9 cellular contexts compared by ENCODE assay signal in genomic region chr14:52948836-52949235, GRCh38. TPM values are rescaled to one million over a fixed set of nuclear protein-coding genes. Genes with fewer than 3 reads are reported as not detected.
DNase-seq lines count a peak whose midpoint lies in the region; ATAC-seq and TF ChIP-seq lines count a peak whose summit lies in the region.
"Had no signal": no experiment of that assay in that cellular context is flagged by ENCODE, and none has a peak within 500 bp of the region (broad histone marks: within the 10 kb centered on the region; RNA-seq: fewer than 3 reads in every experiment).

No MANE protein-coding gene starts in this region.

- H3K9me1 ChIP-seq in IMR-90 (ENCODE audit: insufficient read depth, low read length), result peaks cover 6% of the 10 kb centered on the region

- peak overlapping the region; percentile 100; the same call in 1 of the 2 replicates for H3K9ac ChIP-seq in IMR-90 (ENCODE audit: low read depth, low read length)
- H3K9ac ChIP-seq in mesenchymal stem cell (ENCODE audit: low read length), result peak overlapping the region; percentile 94

- H2BK15ac ChIP-seq in IMR-90 (ENCODE audit: low read depth, low read length) (no peak overlapping the region), mesenchymal stem cell (ENCODE audit: low read depth, poor library complexity, severe bottlenecking) (no peak overlapping the region)

- no peaks in the 10 kb centered on the region for H3K9me3 Mint-ChIP-seq in activated naive CD8-positive, alpha-beta T cell treated with anti-CD3 and anti-CD28 coated beads for 36 hours

- peaks cover 24% of the 10 kb centered on the region for H3K4me1 Mint-ChIP-seq in activated naive CD8-positive, alpha-beta T cell treated with anti-CD3 and anti-CD28 coated beads for 36 hours

- no peak overlapping the region for H2BK12ac ChIP-seq in mesenchymal stem cell (ENCODE audit: low read length in 2 of 2)

- no TSS peak for BruUV-seq in IMR-90 (replicated peaks; lab: Mats Ljungman, UMichigan)

- no peak overlapping the region for H3K27ac Mint-ChIP-seq in activated naive CD8-positive, alpha-beta T cell treated with anti-CD3 and anti-CD28 coated beads for 36 hours

- TF ChIP-seq RAD21 in IMR-90 (IDR thresholded peaks at IDR 0.05; ENCODE audit: low read length), result no peak

- H2AK5ac ChIP-seq in IMR-90 (ENCODE audit: low read depth, low read length) (no peak overlapping the region), mesenchymal stem cell (ENCODE audit: low read length, severe bottlenecking) (no peak overlapping the region)

- H3K27me3 ChIP-seq in IMR-90 (ENCODE audit: control insufficient read depth, insufficient read depth, low read length) (no peaks in the 10 kb centered on the region), mesenchymal stem cell (ENCODE audit: control insufficient read depth in 1 of 2, insufficient read depth in 1 of 2, low read length in 2 of 2) (no peaks in the 10 kb centered on the region), tibial artery (no peaks in the 10 kb centered on the region)

- H3K4ac ChIP-seq in IMR-90 (ENCODE audit: low read depth, low read length) (no peak overlapping the region), mesenchymal stem cell (ENCODE audit: low read depth in 1 of 2, low read length in 2 of 2) (no peak overlapping the region)

- CTCF ChIA-PET in IMR-90 (lab: Yijun Ruan, JAX), result interaction anchor here (0.9 to 1.3 kb wide), 2 partner anchors 11 to 14 kb away, joined by 4 read pairs; no protein-coding TSS in a partner anchor

- no peak overlapping the region for H2BK120ac ChIP-seq in IMR-90 (ENCODE audit: low read depth, low read length)
- no peak overlapping the region for H2BK120ac ChIP-seq in mesenchymal stem cell (ENCODE audit: low read depth, low read length)

- H2BK20ac ChIP-seq in IMR-90 (ENCODE audit: low read depth, low read length), result no peak overlapping the region

- dilution Hi-C loops in IMR-90 (cut with HindIII; ENCODE audit: low sequenced_read_pairs, unreplicated experiment), result no loop called here

- DNase-seq in IMR-90 (no peak), coronary artery (ENCODE audit: low spot score) (no peak), mesenchymal stem cell (no peak), tibial artery (no peak), HuH-7.5 (ENCODE audit: low spot score) (no peak)
- no peak for DNase-seq in activated naive CD8-positive, alpha-beta T cell treated with anti-CD3 and anti-CD28 coated beads for 36 hours
- no peak for DNase-seq in stimulated activated CD4-positive, alpha-beta T cell treated with anti-CD3 and anti-CD28 coated beads, Interleukin-1b, Interleukin-23, amount 100 ng/mL, for 48 hours
- DNase-seq: central memory CD4-positive, alpha-beta T cell; NCI-H1092 treated with DMSO at 0.1 percent for 48 hours had no signal

- peak overlapping the region; percentile 20; the same call in 1 of the 2 replicates for H3K14ac ChIP-seq in IMR-90 (replicated peaks; ENCODE audit: low read depth, low read length)
- no peak overlapping the region for H3K14ac ChIP-seq in mesenchymal stem cell (ENCODE audit: low read length in 2 of 2)

- TF ChIP-seq CTCF in IMR-90 (conservative IDR thresholded peaks at IDR 0.05; ENCODE audit: low read depth, low read length) (no peak), coronary artery (IDR thresholded peaks at IDR 0.05) (no peak), tibial artery (IDR thresholded peaks at IDR 0.05) (no peak)

- H2AFZ ChIP-seq in IMR-90 (replicated peaks; ENCODE audit: low read length, poor library complexity), result no peak overlapping the region
- no peak overlapping the region for H2AFZ ChIP-seq in mesenchymal stem cell (ENCODE audit: low read depth, low read length)

- H3K4me3 Mint-ChIP-seq in activated naive CD8-positive, alpha-beta T cell treated with anti-CD3 and anti-CD28 coated beads for 36 hours, result no peak overlapping the region

- H4K8ac ChIP-seq in IMR-90 (ENCODE audit: low read depth in 2 of 2, low read length in 2 of 2), result no peak overlapping the region
- no peak overlapping the region for H4K8ac ChIP-seq in mesenchymal stem cell (ENCODE audit: low read length)

- TF ChIP-seq POLR2A in IMR-90 (IDR thresholded peaks at IDR 0.05; ENCODE audit: low read depth, low read length), result no peak

- H3K9me3 ChIP-seq in IMR-90 (ENCODE audit: control insufficient read depth, insufficient read depth, low read length), result no peaks in the 10 kb centered on the region
- no peaks in the 10 kb centered on the region for H3K9me3 ChIP-seq in mesenchymal stem cell (ENCODE audit: control insufficient read depth, low read length)
- no peaks in the 10 kb centered on the region for H3K9me3 ChIP-seq in tibial artery

- in situ Hi-C loops in IMR-90 (cut with MboI; ENCODE audit: low sequenced_read_pairs), result no loop called here

- H3K79me1 ChIP-seq in IMR-90 (ENCODE audit: low read depth in 1 of 2, low read length in 2 of 2) (peaks cover 5 to 31% of the 10 kb centered on the region in 2 experiments; a peak in 3 of 4 replicates), mesenchymal stem cell (replicated peaks; ENCODE audit: low read length, poor library complexity, severe bottlenecking) (no peaks in the 10 kb centered on the region)

- H4K5ac ChIP-seq in IMR-90 (ENCODE audit: low read depth, low read length), result no peak overlapping the region

- peaks cover 73% of the 10 kb centered on the region for H3K27me3 Mint-ChIP-seq in activated naive CD8-positive, alpha-beta T cell treated with anti-CD3 and anti-CD28 coated beads for 36 hours

- intact Hi-C loops in IMR-90 (cut with micrococcal nuclease) (loop anchor here (2.0 to 10.0 kb wide), 3 partner anchors 72 to 124 kb away; no protein-coding TSS in a partner anchor), tibial artery (cut with DNase I; ENCODE audit: low total_unique reads) (loop anchor here (5.0 to 10.0 kb wide), 2 partner anchors 42 to 64 kb away; no protein-coding TSS in a partner anchor)

- H3K4me2 ChIP-seq in IMR-90 (ENCODE audit: low read depth, low read length), result peak overlapping the region; percentile 98
- peak overlapping the region; percentile 86 for H3K4me2 ChIP-seq in mesenchymal stem cell (ENCODE audit: low read length, poor library complexity, severe bottlenecking)

- no peak overlapping the region for H4K91ac ChIP-seq in IMR-90 (ENCODE audit: insufficient read depth, low read depth, low read length)
- no peak overlapping the region for H4K91ac ChIP-seq in mesenchymal stem cell (ENCODE audit: low read length)

- peak overlapping the region; percentile 98 for H2BK5ac ChIP-seq in IMR-90 (ENCODE audit: low read depth, low read length, poor library complexity, severe bottlenecking)
- H2BK5ac ChIP-seq in mesenchymal stem cell (ENCODE audit: low read depth, low read length, poor library complexity, severe bottlenecking), result no peak overlapping the region

- H3K56ac ChIP-seq in IMR-90 (ENCODE audit: extremely low read depth, insufficient read depth, low read length), result peak overlapping the region; percentile 63

- H3K36me3 ChIP-seq in IMR-90 (ENCODE audit: control insufficient read depth, insufficient read depth, low read length) (peaks cover 22% of the 10 kb centered on the region), mesenchymal stem cell (ENCODE audit: control insufficient read depth in 1 of 2, insufficient read depth in 2 of 2, low read depth in 1 of 2, low read length in 2 of 2) (peaks cover 15 to 26% of the 10 kb centered on the region in 2 experiments), tibial artery (no peaks in the 10 kb centered on the region)

- H3K36me3 Mint-ChIP-seq in activated naive CD8-positive, alpha-beta T cell treated with anti-CD3 and anti-CD28 coated beads for 36 hours, result no peaks in the 10 kb centered on the region

- H3K23ac ChIP-seq in IMR-90 (ENCODE audit: low read depth, low read length) (peak overlapping the region; percentile 14; the same call in 1 of the 2 replicates), mesenchymal stem cell (ENCODE audit: low read length in 2 of 2) (no peak overlapping the region)

- H3K4me1 ChIP-seq in IMR-90 (ENCODE audit: control insufficient read depth, insufficient read depth, low read length) (peaks cover 7% of the 10 kb centered on the region), mesenchymal stem cell (ENCODE audit: control insufficient read depth, insufficient read depth, low read depth, low read length) (no peaks in the 10 kb centered on the region), tibial artery (peaks cover 0 to 75% (median 24%) of the 10 kb centered on the region in 4 donors)

- H3K4me3 ChIP-seq in IMR-90 (ENCODE audit: insufficient read depth, low read depth, low read length) (peak overlapping the region; percentile 99), coronary artery (peak overlapping the region; percentile 98), mesenchymal stem cell (ENCODE audit: insufficient read depth in 1 of 2, low read depth in 1 of 2, low read length in 2 of 2) (peak overlapping the region in 1 of 2 experiments; percentile 100), tibial artery (peak overlapping the region; percentile 85 to 90)

- H3K18ac ChIP-seq in IMR-90 (ENCODE audit: low read depth, low read length) (peak overlapping the region; percentile 30; the same call in 1 of the 2 replicates), mesenchymal stem cell (ENCODE audit: low read depth in 1 of 2, low read length in 2 of 2) (no peak overlapping the region)

- no peak overlapping the region for H2AK9ac ChIP-seq in IMR-90 (replicated peaks; ENCODE audit: low read depth, low read length, poor library complexity)

- POLR2A ChIA-PET in IMR-90 (lab: Charles Lee; ENCODE audit: unreplicated experiment), result interaction anchor here (0.6 to 1.2 kb wide), 5 partner anchors 64 to 1207 kb away, joined by 3 to 9 read pairs (median 3); no protein-coding TSS in a partner anchor

- H3K27ac ChIP-seq in IMR-90 (ENCODE audit: insufficient read depth, low read length) (no peak overlapping the region), coronary artery (peak overlapping the region; percentile 20 to 100), mesenchymal stem cell (ENCODE audit: low read length, poor library complexity, severe bottlenecking) (no peak overlapping the region), tibial artery (peak overlapping the region; percentile 98 to 99)

- no peak for ATAC-seq in IMR-90 (ENCODE audit: low read depth)

- H4K20me1 ChIP-seq in IMR-90 (ENCODE audit: insufficient read depth, low read length), result peaks cover 62% of the 10 kb centered on the region

TF ChIP-seq in IMR-90, 13 proteins besides CTCF, POLR2A, EP300 and RAD21:
- no peak for TF ChIP-seq RCOR1 (IDR thresholded peaks at IDR 0.05; ENCODE audit: insufficient replicate concordance, low read length)
- TF ChIP-seq MAZ (IDR thresholded peaks at IDR 0.05; ENCODE audit: borderline replicate concordance, low read depth, low read length), result no peak
- TF ChIP-seq FOS (IDR thresholded peaks at IDR 0.05; ENCODE audit: low read depth, low read length), result no peak
- no peak for TF ChIP-seq BHLHE40 (IDR thresholded peaks at IDR 0.05; ENCODE audit: low read depth, low read length)
- no peak for TF ChIP-seq MXI1 (IDR thresholded peaks at IDR 0.05; ENCODE audit: borderline replicate concordance, low read depth, low read length)

RNA-seq across cellular contexts. Expression of gene FERMT2, which starts 2.0 kb away (rescaled TPM):
- total RNA-seq in IMR-90 (2012; rRNA removed), result 217 and 229 TPM in 2 replicates
- polyA plus RNA-seq in IMR-90 (2012; rRNA removed), result 122 and 131 TPM in 2 replicates
- 36.4 and 49.9 TPM in 2 replicates for polyA plus RNA-seq in IMR-90 (2012; cell fraction: cytosol; rRNA removed)
- 27.9 and 176 TPM in 2 replicates for polyA plus RNA-seq in IMR-90 (2012; cell fraction: nucleus; rRNA removed; ENCODE audit: low replicate concordance)
- 137 TPM for polyA plus RNA-seq in mesenchymal stem cell (2013, experiment 1 of 2)
- polyA plus RNA-seq in mesenchymal stem cell (2013, experiment 2 of 2), result 137 TPM
- total RNA-seq in activated naive CD8-positive, alpha-beta T cell treated with anti-CD3 and anti-CD28 coated beads for 36 hours, result 1 to 10 TPM; 1.3 to 2.3 TPM

Comparison
In these comparisons a context has a peak if more than half of its experiments do, and no peak if none do; other contexts are left out.
1. H3K27ac ChIP-seq: peak in coronary artery (2 of 2) and tibial artery (2 of 2); none in IMR-90 (single experiment) and mesenchymal stem cell (single experiment).
2. RNA of gene FERMT2, which starts 2.0 kb away (total RNA-seq): 217 to 229 TPM in IMR-90; 1.3 to 2.3 TPM in activated naive CD8-positive, alpha-beta T cell treated with anti-CD3 and anti-CD28 coated beads for 36 hours; every median in the first group is over 10 times any median in the second.